21 cellular contexts compared by ENCODE assay signal in genomic region chr3:117820900-117821299, GRCh38.
A peak's percentile ranks its signal among the peaks of the same experiment; 100 is the strongest.
DNase-seq lines count a peak whose midpoint lies in the region; ATAC-seq and TF ChIP-seq lines count a peak whose summit lies in the region.
"Had no signal": no experiment of that assay in that cellular context is flagged by ENCODE, and none has a peak within 500 bp of the region (broad histone marks: within the 10 kb centered on the region; RNA-seq: fewer than 3 reads in every experiment).

No MANE protein-coding gene starts in this region.

- no peak for TF ChIP-seq CTCF in fibroblast of mammary gland (conservative IDR thresholded peaks at IDR 0.05; ENCODE audit: control insufficient read depth, insufficient read depth, low read depth, low read length)

- H3K27me3 Mint-ChIP-seq in activated CD4-positive, alpha-beta T cell treated with anti-CD3 and anti-CD28 coated beads for 36 hours = no peaks in the 10 kb centered on the region
- H3K27me3 Mint-ChIP-seq: activated CD4-positive, alpha-beta T cell treated with anti-CD3 and anti-CD28 coated beads, Interleukin-2, amount 10 ng/mL, durations not matched to agents 7 days and 5 days; brain; CD4-positive, CD25-positive, alpha-beta regulatory T cell had no signal

- no peaks in the 10 kb centered on the region for H3K36me3 Mint-ChIP-seq in activated CD4-positive, alpha-beta T cell treated with anti-CD3 and anti-CD28 coated beads for 36 hours (ENCODE audit: low read depth)
- H3K36me3 Mint-ChIP-seq: brain; CD4-positive, CD25-positive, alpha-beta regulatory T cell; mesothelial cell of epicardium; neural progenitor cell had no signal

- POLR2A ChIA-PET in activated CD4-positive, alpha-beta T cell treated with anti-CD3 and anti-CD28 coated beads for 36 hours (lab: Charles Lee) = no interaction called here

- no peak overlapping the region for H3K4me3 ChIP-seq in fibroblast of mammary gland (ENCODE audit: control insufficient read depth, low read depth, low read length)
- H3K4me3 ChIP-seq: esophagus muscularis mucosa, hepatocyte, neural progenitor cell, Peyer's patch, transverse colon had no signal

- ATAC-seq in HG03571 (IDR thresholded peaks at IDR 0.05; ENCODE audit: unreplicated experiment) = no peak
- ATAC-seq in activated CD4-positive, alpha-beta T cell treated with anti-CD3 and anti-CD28 coated beads for 36 hours = no peak

- H3K4me1 Mint-ChIP-seq in activated CD4-positive, alpha-beta T cell treated with anti-CD3 and anti-CD28 coated beads for 36 hours = no peaks in the 10 kb centered on the region
- H3K4me1 Mint-ChIP-seq: activated CD4-positive, alpha-beta T cell treated with anti-CD3 and anti-CD28 coated beads, Interleukin-2, amount 10 ng/mL, durations not matched to agents 7 days and 5 days; CD4-positive, CD25-positive, alpha-beta regulatory T cell; neural progenitor cell had no signal

- intact Hi-C loops in activated CD4-positive, alpha-beta T cell treated with anti-CD3 and anti-CD28 coated beads for 36 hours (cut with DNase I, micrococcal nuclease) = no loop called here

- H3K9me3 Mint-ChIP-seq in activated CD4-positive, alpha-beta T cell treated with anti-CD3 and anti-CD28 coated beads for 36 hours (ENCODE audit: low read depth) = peaks cover 3% of the 10 kb centered on the region
- H3K9me3 Mint-ChIP-seq: activated CD4-positive, alpha-beta T cell treated with anti-CD3 and anti-CD28 coated beads, Interleukin-2, amount 10 ng/mL, durations not matched to agents 7 days and 5 days; neural progenitor cell had no signal

- CTCF ChIA-PET in activated CD4-positive, alpha-beta T cell treated with anti-CD3 and anti-CD28 coated beads for 36 hours (lab: Charles Lee) = no interaction called here

- no peak overlapping the region for H3K4me3 Mint-ChIP-seq in activated CD4-positive, alpha-beta T cell treated with anti-CD3 and anti-CD28 coated beads for 36 hours
- H3K4me3 Mint-ChIP-seq: activated CD4-positive, alpha-beta T cell treated with anti-CD3 and anti-CD28 coated beads, Interleukin-2, amount 10 ng/mL, durations not matched to agents 7 days and 5 days; brain; CD4-positive, CD25-positive, alpha-beta regulatory T cell; mesothelial cell of epicardium; neural progenitor cell had no signal

- H3K27ac Mint-ChIP-seq in activated CD4-positive, alpha-beta T cell treated with anti-CD3 and anti-CD28 coated beads for 36 hours = no peak overlapping the region
- H3K27ac Mint-ChIP-seq: activated CD4-positive, alpha-beta T cell treated with anti-CD3 and anti-CD28 coated beads, Interleukin-2, amount 10 ng/mL, durations not matched to agents 7 days and 5 days; CD4-positive, CD25-positive, alpha-beta regulatory T cell; mesothelial cell of epicardium; neural progenitor cell had no signal

- in situ Hi-C loops in G401 (cut with HindIII; ENCODE audit: low sequenced_read_pairs) = no loop called here

- DNase-seq in HPDE6-E6E7 (ENCODE audit: extremely low spot score) (peak; percentile 23), amniotic epithelial cell (ENCODE audit: low read depth) (peak; percentile 27), fibroblast of mammary gland (ENCODE audit: low read depth) (peak; percentile 68), G401 (ENCODE audit: low spot score) (no peak), NCI-H2227 treated with DMSO at 0.1 percent for 48 hours (lab: John Stamatoyannopoulos, UW) (no peak)
- no peak for DNase-seq in activated CD4-positive, alpha-beta T cell treated with anti-CD3 and anti-CD28 coated beads for 36 hours
- DNase-seq: activated CD4-positive, alpha-beta T cell treated with anti-CD3 and anti-CD28 coated beads, Interleukin-2, amount 10 ng/mL, durations not matched to agents 7 days and 5 days; activated naive CD4-positive, alpha-beta T cell; CD4-positive, CD25-positive, alpha-beta regulatory T cell; DMS79 treated with DMSO at 0.1 percent for 48 hours; NCI-H1105; Peyer's patch; retina; stimulated activated naive CD4-positive, alpha-beta T cell; transverse colon had no signal

Comparison
In these comparisons a context has a peak if more than half of its experiments do, and no peak if none do; other contexts are left out.
1. DNase-seq: peak in HPDE6-E6E7 (single experiment), amniotic epithelial cell (single experiment) and fibroblast of mammary gland (single experiment); none in G401 (single experiment), activated CD4-positive, alpha-beta T cell treated with anti-CD3 and anti-CD28 coated beads for 36 hours (single experiment) and NCI-H2227 treated with DMSO at 0.1 percent for 48 hours (single experiment).